Comparison of ENCODE assay signal across 8 cellular contexts in genomic region chr1:47107851-47108574, GRCh38. TPM values are rescaled to one million over a fixed set of nuclear protein-coding genes. Genes with fewer than 3 reads are reported as not detected.
DNase-seq lines count a peak whose midpoint lies in the region; ATAC-seq, FAIRE-seq and TF ChIP-seq lines count a peak whose summit lies in the region.
"Not testable (repeated sequence)": the region's sequence is repeated elsewhere in the genome, so short reads cannot be mapped to it uniquely, and the experiment has no call there.

No MANE protein-coding gene starts in this region.

- H3K9me3 Mint-ChIP-seq in activated CD4-positive, alpha-beta T cell treated with anti-CD3 and anti-CD28 coated beads for 36 hours (ENCODE audit: low read depth) = not testable (repeated sequence)

- H2BK5ac ChIP-seq in H1 (ENCODE audit: low read depth, low read length) = peak overlapping the region; percentile 83; the same call in 1 of the 2 replicates

- H3K27me3 Mint-ChIP-seq in activated CD4-positive, alpha-beta T cell treated with anti-CD3 and anti-CD28 coated beads for 36 hours = not testable (repeated sequence)

- not testable (repeated sequence) for H3K79me2 ChIP-seq in PC-9 (ENCODE audit: low read depth); H1 (ENCODE audit: control insufficient read depth in 1 of 2, insufficient read depth in 2 of 2, low read length in 2 of 2)

- peak overlapping the region; percentile 58 for H3K4me2 ChIP-seq in PC-9
- not testable (repeated sequence) for H3K4me2 ChIP-seq in H1 (ENCODE audit: insufficient read depth in 1 of 2, low read depth in 2 of 2, low read length in 2 of 2)

- H2BK12ac ChIP-seq in H1 (ENCODE audit: low read depth, low read length) = peak overlapping the region; percentile 63; the same call in 1 of the 2 replicates

- not testable (repeated sequence) for H3F3A ChIP-seq in PC-9 (ENCODE audit: insufficient read depth, low read depth)

- POLR2A ChIA-PET in A673 (lab: Charles Lee; ENCODE audit: low non-redundant PET); PC-9 (lab: Charles Lee; ENCODE audit: unreplicated experiment); activated CD4-positive, alpha-beta T cell treated with anti-CD3 and anti-CD28 coated beads for 36 hours (lab: Charles Lee): not testable (repeated sequence)
- POLR2A ChIA-PET in H1 (lab: Charles Lee; ENCODE audit: partially characterized antibody) = interaction anchor here (1.4 kb wide), 1 partner anchor 13 kb away, joined by 3 read pairs; no protein-coding TSS in a partner anchor

- CTCF ChIA-PET in A673 (lab: Charles Lee); activated CD4-positive, alpha-beta T cell treated with anti-CD3 and anti-CD28 coated beads for 36 hours (lab: Charles Lee); H1 (lab: Charles Lee; ENCODE audit: partially characterized antibody): not testable (repeated sequence)
- CTCF ChIA-PET in PC-9 (lab: Charles Lee) = interaction anchor here (0.6 kb wide), 1 partner anchor 81 kb away, joined by 3 read pairs; no protein-coding TSS in a partner anchor

- TF ChIP-seq POLR2A in H1 (IDR thresholded peaks at IDR 0.05; ENCODE audit: control extremely low read depth in 1 of 2, low read depth in 2 of 2, low read length in 2 of 2) = 0 out of 3 replicates have a peak, but pooled peaks of 1 of the 2 experiments have one; percentile 28

- H3K9me3 ChIP-seq in A673 (ENCODE audit: low read depth, low read length, poor library complexity, severe bottlenecking); ES-I3 (ENCODE audit: control insufficient read depth, insufficient read depth, low read length); PC-9 (ENCODE audit: insufficient read depth, low read depth); H1 (ENCODE audit: insufficient read depth in 2 of 2, low read depth in 1 of 2, low read length in 1 of 2): not testable (repeated sequence)

- H3K23ac ChIP-seq in H1 (ENCODE audit: insufficient read length) = not testable (repeated sequence)

- TF ChIP-seq CTCF in A673 (conservative IDR thresholded peaks at IDR 0.05; ENCODE audit: low read depth, low read length); PC-9 (conservative IDR thresholded peaks at IDR 0.05); H1 (IDR thresholded peaks at IDR 0.05; ENCODE audit: control extremely low read depth in 1 of 3, insufficient read depth in 1 of 3, low read depth in 1 of 3, low read length in 3 of 3): not testable (repeated sequence)

- not testable (repeated sequence) for H3K56ac ChIP-seq in H1 (replicated peaks; ENCODE audit: insufficient read length, low read depth, low read length)

- H4K5ac ChIP-seq in H1 (ENCODE audit: insufficient read length, low read depth, low read length) = not testable (repeated sequence)

- ATAC-seq in activated CD4-positive, alpha-beta T cell treated with anti-CD3 and anti-CD28 coated beads for 36 hours = peak; percentile 42

- peak overlapping the region; percentile 24; the same call in 1 of the 2 replicates for H2BK20ac ChIP-seq in H1 (ENCODE audit: low read length)

- H3K18ac ChIP-seq in H1 (ENCODE audit: extremely low read depth, low read length) = not testable (repeated sequence)

- H2AK5ac ChIP-seq in H1 (ENCODE audit: low read depth, low read length) = not testable (repeated sequence)

- H3K79me1 ChIP-seq in H1 (ENCODE audit: low read depth, low read length) = not testable (repeated sequence)

- TF ChIP-seq RAD21 in H1 (IDR thresholded peaks at IDR 0.05 in 1 of 2, conservative IDR thresholded peaks at IDR 0.05 in 1 of 2; ENCODE audit: low read depth in 2 of 2, low read length in 2 of 2) = not testable (repeated sequence)

- not testable (repeated sequence) for H4K8ac ChIP-seq in H1 (ENCODE audit: extremely low read depth, insufficient read depth, low read length)

- H3K36me3 Mint-ChIP-seq in activated CD4-positive, alpha-beta T cell treated with anti-CD3 and anti-CD28 coated beads for 36 hours (ENCODE audit: low read depth) = not testable (repeated sequence)

- not testable (repeated sequence) for H3K4ac ChIP-seq in H1 (replicated peaks; ENCODE audit: insufficient read length, low read depth, low read length)

- peak overlapping the region; percentile 47; the same call in 1 of the 2 replicates for H3K9ac ChIP-seq in ES-I3 (ENCODE audit: low read depth, low read length)
- H3K9ac ChIP-seq in H1 (replicated peaks in 1 of 4; ENCODE audit: extremely low read depth in 1 of 4, low read depth in 3 of 4, low read length in 3 of 4) = not testable (repeated sequence)

- not testable (repeated sequence) for H3K23me2 ChIP-seq in H1 (ENCODE audit: low read depth, low read length)

- not testable (repeated sequence) for BruUV-seq in A673 (replicated peaks; lab: Mats Ljungman, UMichigan)
- BruUV-seq in PC-9 (replicated peaks; lab: Mats Ljungman, UMichigan) = TSS peak; percentile 97

- not testable (repeated sequence) for H2AFZ ChIP-seq in PC-9; H1 (ENCODE audit: low read length)

- H3K27ac Mint-ChIP-seq in activated CD4-positive, alpha-beta T cell treated with anti-CD3 and anti-CD28 coated beads for 36 hours = not testable (repeated sequence)

- H3K36me3 ChIP-seq in A673 (ENCODE audit: insufficient read depth, low read length, poor library complexity, severe bottlenecking); ES-I3 (ENCODE audit: insufficient read depth, low read length); PC-9 (ENCODE audit: low read depth); H1 (ENCODE audit: control insufficient read depth in 2 of 4, insufficient read depth in 4 of 4, low read length in 3 of 4): not testable (repeated sequence)

- H3K4me3 ChIP-seq in A673 (ENCODE audit: low read depth, low read length, poor library complexity, severe bottlenecking); PC-9; H1 (ENCODE audit: extremely low read depth in 1 of 4, insufficient read depth in 2 of 4, low read depth in 3 of 4, low read length in 4 of 4): not testable (repeated sequence)

- peak; percentile 3 for DNase-seq in A673 (ENCODE audit: low spot score)
- DNase-seq in HTR-8/SVneo (ENCODE audit: insufficient read length, low spot score) = peak; percentile 8
- DNase-seq in PC-9 = peak; percentile 53 to 74
- DNase-seq in activated CD4-positive, alpha-beta T cell treated with anti-CD3 and anti-CD28 coated beads for 36 hours; H1 (ENCODE audit: low read depth in 1 of 2, low spot score in 2 of 2): not testable (repeated sequence)
- peak; percentile 26 for DNase-seq in iris pigment epithelial cell (ENCODE audit: low read depth)
- peak; percentile 79 for DNase-seq in renal cortical epithelial cell (ENCODE audit: low read depth)

- WGBS in H1 (ENCODE audit: extremely low coverage in 1 of 2, insufficient coverage in 1 of 2, insufficient read length in 1 of 2, insufficient replicate concordance in 2 of 2, low coverage in 1 of 2, low lambda C conversion rate in 2 of 2, missing lambda C conversion rate in 1 of 2), 2 experiments = 63% methylated on average over 9 of the region's 10 CpGs; no CpG with 5 or more reads in 1 of the 2 experiments

- not testable (repeated sequence) for H3K4me1 Mint-ChIP-seq in activated CD4-positive, alpha-beta T cell treated with anti-CD3 and anti-CD28 coated beads for 36 hours

- not testable (repeated sequence) for H3K4me3 Mint-ChIP-seq in activated CD4-positive, alpha-beta T cell treated with anti-CD3 and anti-CD28 coated beads for 36 hours

- H4K91ac ChIP-seq in H1 (replicated peaks; ENCODE audit: insufficient read length, low read length) = not testable (repeated sequence)

- FAIRE-seq in HTR-8/SVneo (lab: Jason Lieb, UNC) (peak; percentile 86), H1 (lab: Jason Lieb, UNC) (peak; percentile 100)

- H3K9me2 ChIP-seq in PC-9 (ENCODE audit: insufficient read depth) = not testable (repeated sequence)

- H3K14ac ChIP-seq in H1 (ENCODE audit: insufficient read length) = not testable (repeated sequence)

- not testable (repeated sequence) for H2BK120ac ChIP-seq in H1 (replicated peaks; ENCODE audit: low read depth, low read length)

- TF ChIP-seq EP300 in H1 (IDR thresholded peaks at IDR 0.05; ENCODE audit: borderline replicate concordance in 1 of 2, low read depth in 2 of 2, low read length in 2 of 2) = not testable (repeated sequence)

- H2BK15ac ChIP-seq in H1 (ENCODE audit: low read length) = not testable (repeated sequence)

- intact Hi-C loops in A673 (cut with micrococcal nuclease; ENCODE audit: unreplicated experiment); activated CD4-positive, alpha-beta T cell treated with anti-CD3 and anti-CD28 coated beads for 36 hours (cut with DNase I, micrococcal nuclease): not testable (repeated sequence)
- intact Hi-C loops in PC-9 (cut with micrococcal nuclease; ENCODE audit: unreplicated experiment) = loop anchor here (10.0 kb wide), 1 partner anchor 363 kb away; no protein-coding TSS in a partner anchor

- H3K27ac ChIP-seq in A673 (ENCODE audit: low read depth, low read length, poor library complexity, severe bottlenecking); H1 (ENCODE audit: low read depth, low read length): not testable (repeated sequence)
- peak overlapping the region; percentile 61 for H3K27ac ChIP-seq in PC-9

- H4K20me1 ChIP-seq in PC-9 (ENCODE audit: insufficient read depth); H1 (replicated peaks in 1 of 2; ENCODE audit: control insufficient read depth in 1 of 2, insufficient read depth in 2 of 2, low read length in 2 of 2): not testable (repeated sequence)

- H3K4me1 ChIP-seq in A673 (ENCODE audit: insufficient read depth, low read length, poor library complexity, severe bottlenecking); PC-9 (replicated peaks; ENCODE audit: insufficient read depth); H1 (replicated peaks in 1 of 4; ENCODE audit: control insufficient read depth in 3 of 4, insufficient read depth in 4 of 4, low read length in 3 of 4): not testable (repeated sequence)
- peaks cover 14% of the 10 kb centered on the region for H3K4me1 ChIP-seq in ES-I3 (ENCODE audit: insufficient read depth, low read length)

- H3K27me3 ChIP-seq in A673 (replicated peaks; ENCODE audit: insufficient read depth, low read depth, low read length, poor library complexity); PC-9 (ENCODE audit: insufficient read depth, low read depth); H1 (replicated peaks in 1 of 4; ENCODE audit: control insufficient read depth in 3 of 4, extremely low read depth in 1 of 4, insufficient read depth in 3 of 4, low read length in 3 of 4): not testable (repeated sequence)

RNA-seq across cellular contexts. Expression of gene CYP4A22, which starts 29.2 kb away (rescaled TPM):
- not detected in 2 replicates for total RNA-seq in A673 (2021)
- total RNA-seq in PC-9 (2021) = not detected in 2 replicates
- not detected for total RNA-seq in activated CD4-positive, alpha-beta T cell treated with anti-CD3 and anti-CD28 coated beads for 36 hours
- not detected in 2 replicates for total RNA-seq in H1 (2021; fragmentation: NEBNext Ultra II Directional; extraction: Animal tissue kit (Norgen Biotek cat#: 25700))
- polyA plus RNA-seq in H1 (2011; rRNA removed) = 0.03 TPM in 1 of 2 replicates, not detected in the other
- not detected for polyA plus RNA-seq in H1 (2011; cell fraction: cytosol; rRNA removed)
- polyA plus RNA-seq in H1 (2011; cell fraction: nucleus; rRNA removed) = not detected
- polyA plus RNA-seq in H1 (2012, experiment 1 of 2) = 0.08 TPM in 1 of 4 replicates, not detected in the others
- polyA plus RNA-seq in H1 (2012, experiment 2 of 2) = not detected
- not detected for polyA plus RNA-seq in H1 (2013, experiment 1 of 2)
- not detected for polyA plus RNA-seq in H1 (2013, experiment 2 of 2)
- polyA minus RNA-seq in H1 (2011; rRNA and poly(A)+ RNA removed) = not detected in 2 replicates
- polyA minus RNA-seq in H1 (2011; cell fraction: cytosol; rRNA and poly(A)+ RNA removed) = not detected
- polyA minus RNA-seq in H1 (2011; cell fraction: nucleus; rRNA and poly(A)+ RNA removed) = not detected
- total RNA-seq in renal cortical epithelial cell = not detected in 2 replicates

RNA-seq across cellular contexts. Expression of gene CYP4Z1, which starts 41.0 kb away (rescaled TPM):
- total RNA-seq in A673 (2021) (not detected in 2 replicates), PC-9 (2021) (not detected in 2 replicates), renal cortical epithelial cell (not detected in 2 replicates)
- not detected for total RNA-seq in activated CD4-positive, alpha-beta T cell treated with anti-CD3 and anti-CD28 coated beads for 36 hours
- total RNA-seq in H1 (2021; fragmentation: NEBNext Ultra II Directional; extraction: Animal tissue kit (Norgen Biotek cat#: 25700)) = not detected in 2 replicates
- not detected in 2 replicates for polyA plus RNA-seq in H1 (2011; rRNA removed)
- polyA plus RNA-seq in H1 (2011; cell fraction: cytosol; rRNA removed) = not detected
- polyA plus RNA-seq in H1 (2011; cell fraction: nucleus; rRNA removed) = not detected
- not detected in 4 replicates for polyA plus RNA-seq in H1 (2012, experiment 1 of 2)
- not detected for polyA plus RNA-seq in H1 (2012, experiment 2 of 2)
- polyA plus RNA-seq in H1 (2013, experiment 1 of 2) = not detected
- not detected for polyA plus RNA-seq in H1 (2013, experiment 2 of 2)
- polyA minus RNA-seq in H1 (2011; rRNA and poly(A)+ RNA removed) = not detected in 2 replicates
- polyA minus RNA-seq in H1 (2011; cell fraction: cytosol; rRNA and poly(A)+ RNA removed) = not detected
- polyA minus RNA-seq in H1 (2011; cell fraction: nucleus; rRNA and poly(A)+ RNA removed) = not detected
